In the genomic region with DNA sequence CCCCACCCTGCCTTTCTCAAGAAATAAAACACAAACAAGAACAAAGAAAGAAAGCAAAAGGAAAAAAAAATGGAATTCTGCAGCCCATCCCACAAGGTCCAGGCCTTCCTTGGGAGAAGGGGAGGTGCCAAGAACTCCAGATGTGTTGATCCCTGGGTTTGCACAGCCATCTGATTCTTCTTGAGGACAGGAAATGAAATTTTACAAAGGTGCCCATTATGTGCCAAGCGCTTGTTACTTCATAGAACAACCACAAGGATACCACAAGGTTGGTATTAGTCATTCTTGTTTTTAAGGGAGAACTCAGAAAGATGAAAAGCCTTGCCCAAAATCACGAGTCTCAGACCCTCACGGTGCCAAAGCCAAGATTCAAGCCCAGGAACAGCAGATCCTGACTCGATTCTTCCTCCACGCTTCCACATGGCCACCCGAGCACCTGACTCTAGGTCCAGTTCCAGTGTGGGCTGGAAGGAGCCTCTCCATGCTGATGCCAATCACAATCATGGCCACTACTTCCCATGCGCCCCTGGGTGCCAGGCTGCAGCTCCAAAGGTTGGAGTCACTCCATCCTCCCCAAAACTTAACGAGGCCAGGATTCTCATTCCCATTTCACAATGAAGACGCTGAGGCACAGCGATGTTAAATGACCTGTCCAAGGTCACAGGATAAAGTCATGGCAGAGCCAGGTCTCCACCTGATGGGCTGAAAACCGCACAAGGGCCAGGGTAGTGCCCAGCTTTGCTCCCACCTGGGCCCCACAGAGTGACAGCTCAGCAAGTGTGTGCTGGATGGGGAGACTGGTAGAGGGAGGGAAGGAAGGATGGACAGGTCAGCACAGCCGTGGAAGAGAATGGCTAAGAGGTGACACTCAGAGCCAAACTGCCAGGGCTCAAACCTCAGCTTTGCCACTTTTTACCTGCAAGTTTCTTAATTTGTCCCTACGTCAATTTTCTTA, we compare ENCODE assay signal across 10 cellular contexts.
DNase-seq lines count a peak whose midpoint lies in the region; ATAC-seq and TF ChIP-seq lines count a peak whose summit lies in the region.
"Had no signal": no experiment of that assay in that cellular context is flagged by ENCODE, and none has a peak within 500 bp of the region (broad histone marks: within the 10 kb centered on the region; RNA-seq: fewer than 3 reads in every experiment).

No MANE protein-coding gene starts in this region.

- H4K91ac ChIP-seq in H9 (ENCODE audit: insufficient read length, low read depth, low read length), result no peak overlapping the region

- H3K27ac Mint-ChIP-seq in H9, result peak overlapping the region in 1 of 3 experiments; percentile 62; a peak in 1 of 7 replicates
- H3K27ac Mint-ChIP-seq in dendritic cell treated with granulocyte-macrophage colony-stimulating factor and Interleukin-4, amounts not matched to agents 40 ng/mL and 50 ng/mL, for 4 days, result peak overlapping the region; percentile 45
- H3K27ac Mint-ChIP-seq: neural progenitor cell; T-helper 2 cell treated with Interferon-gamma antibody and Interleukin-4, amounts not matched to agents 5 μg/mL and 100 μg/mL, for 36 hours had no signal

- DNase-seq in H9 (peak; percentile 19), sigmoid colon (peak; percentile 46), mucosa of descending colon (no peak), HCEC 1CT (no peak)

- no peak overlapping the region for H3T11ph ChIP-seq in H9 (ENCODE audit: low read length)

- no peak overlapping the region for H2BK20ac ChIP-seq in H9 (ENCODE audit: low read depth, low read length, poor library complexity, severe bottlenecking)

- H3K79me2 ChIP-seq in H9 (ENCODE audit: insufficient read depth, low read length), result no peaks in the 10 kb centered on the region
- no peaks in the 10 kb centered on the region for H3K79me2 ChIP-seq in OCI-LY3 (ENCODE audit: low read length)

- no peak overlapping the region for H3K56ac ChIP-seq in H9 (ENCODE audit: insufficient read length, low read depth, low read length)

- no peak overlapping the region for H3K14ac ChIP-seq in H9 (ENCODE audit: insufficient read depth, low read length)

- no peak for TF ChIP-seq EP300 in sigmoid colon (IDR thresholded peaks at IDR 0.05)

- H2BK12ac ChIP-seq in H9 (ENCODE audit: insufficient read length, low read depth, low read length), result no peak overlapping the region

- no peak overlapping the region for H3K4me3 Mint-ChIP-seq in H9
- no peak overlapping the region for H3K4me3 Mint-ChIP-seq in dendritic cell treated with granulocyte-macrophage colony-stimulating factor and Interleukin-4, amounts not matched to agents 40 ng/mL and 50 ng/mL, for 4 days
- H3K4me3 Mint-ChIP-seq: brain; neural progenitor cell; T-helper 2 cell treated with Interferon-gamma antibody and Interleukin-4, amounts not matched to agents 5 μg/mL and 100 μg/mL, for 36 hours had no signal

- H4K20me1 ChIP-seq in H9 (ENCODE audit: control insufficient read depth, insufficient read depth, insufficient read length), result peaks cover 4% of the 10 kb centered on the region
- H4K20me1 ChIP-seq in OCI-LY3 (ENCODE audit: insufficient read depth, low read length), result no peaks in the 10 kb centered on the region

- ATAC-seq in GM21423 (IDR thresholded peaks at IDR 0.05; ENCODE audit: unreplicated experiment), result no peak
- ATAC-seq in mucosa of descending colon, result no peak

- no peak overlapping the region for H4K5ac ChIP-seq in H9 (ENCODE audit: insufficient read length, low read depth, low read length)

- no peaks in the 10 kb centered on the region for H3K36me3 Mint-ChIP-seq in H9 (ENCODE audit: insufficient read depth in 1 of 3, low read depth in 3 of 3)
- no peaks in the 10 kb centered on the region for H3K36me3 Mint-ChIP-seq in dendritic cell treated with granulocyte-macrophage colony-stimulating factor and Interleukin-4, amounts not matched to agents 40 ng/mL and 50 ng/mL, for 4 days (ENCODE audit: low read depth)
- H3K36me3 Mint-ChIP-seq: brain, neural progenitor cell had no signal

- H3K4me3 ChIP-seq in OCI-LY3 (ENCODE audit: low read length), result no peak overlapping the region
- no peak overlapping the region for H3K4me3 ChIP-seq in sigmoid colon
- no peak overlapping the region for H3K4me3 ChIP-seq in mucosa of descending colon
- H3K4me3 ChIP-seq: neural progenitor cell had no signal

- H3K27me3 ChIP-seq in H9 (ENCODE audit: insufficient read depth, low read length) (no peaks in the 10 kb centered on the region), OCI-LY3 (ENCODE audit: low read depth, low read length) (no peaks in the 10 kb centered on the region), sigmoid colon (no peaks in the 10 kb centered on the region)
- H3K27me3 ChIP-seq: neural progenitor cell had no signal

- H3K4me1 Mint-ChIP-seq in H9, result peaks cover 2 to 10% of the 10 kb centered on the region in 2 experiments
- peaks cover 18% of the 10 kb centered on the region for H3K4me1 Mint-ChIP-seq in dendritic cell treated with granulocyte-macrophage colony-stimulating factor and Interleukin-4, amounts not matched to agents 40 ng/mL and 50 ng/mL, for 4 days (ENCODE audit: low read depth)

- no CpG with 5 or more reads among the region's 13 CpGs for WGBS in H9 (ENCODE audit: extremely low coverage, insufficient read length, low lambda C conversion rate)
- WGBS in sigmoid colon, 2 donors, result 84 to 86% methylated on average over 13 of the region's 13 CpGs

- no peak overlapping the region for H3K4ac ChIP-seq in H9 (ENCODE audit: low read depth, low read length)

- TF ChIP-seq CTCF in H9 (conservative IDR thresholded peaks at IDR 0.05) (no peak), OCI-LY3 (IDR thresholded peaks at IDR 0.05; ENCODE audit: low read depth, low read length) (no peak), sigmoid colon (IDR thresholded peaks at IDR 0.05) (no peak), mucosa of descending colon (IDR thresholded peaks at IDR 0.05) (no peak)

- H3K4me2 ChIP-seq in H9 (ENCODE audit: insufficient read depth, insufficient read length, low read length), result no peak overlapping the region
- no peak overlapping the region for H3K4me2 ChIP-seq in OCI-LY3 (ENCODE audit: low read length)
- H3K4me2 ChIP-seq: neural progenitor cell had no signal

- H3K4me1 ChIP-seq in H9 (ENCODE audit: insufficient read depth, low read length), result no peaks in the 10 kb centered on the region
- H3K4me1 ChIP-seq in OCI-LY3 (ENCODE audit: low read length), result peaks cover 22% of the 10 kb centered on the region
- no peaks in the 10 kb centered on the region for H3K4me1 ChIP-seq in sigmoid colon
- H3K4me1 ChIP-seq in mucosa of descending colon (ENCODE audit: low read depth), result peaks cover 3% of the 10 kb centered on the region

- TF ChIP-seq POLR2A in sigmoid colon (IDR thresholded peaks at IDR 0.05), result no peak

- no peak overlapping the region for H3K9ac ChIP-seq in H9 (ENCODE audit: extremely low read depth, insufficient read length, low read length)
- no peak overlapping the region for H3K9ac ChIP-seq in OCI-LY3 (ENCODE audit: low read length)
- H3K9ac ChIP-seq: neural progenitor cell had no signal

- no peak overlapping the region for H3K18ac ChIP-seq in H9 (ENCODE audit: insufficient read length, low read depth, low read length)

- H3K36me3 ChIP-seq in OCI-LY3 (replicated peaks; ENCODE audit: low read depth, low read length), result no peaks in the 10 kb centered on the region
- H3K36me3 ChIP-seq in sigmoid colon, result no peaks in the 10 kb centered on the region
- no peaks in the 10 kb centered on the region for H3K36me3 ChIP-seq in mucosa of descending colon (ENCODE audit: low read depth)
- H3K36me3 ChIP-seq: neural progenitor cell had no signal

- no peaks in the 10 kb centered on the region for H3K23me2 ChIP-seq in H9 (ENCODE audit: insufficient read length, low read depth, low read length, poor library complexity, severe bottlenecking)

- intact Hi-C loops in dendritic cell treated with granulocyte-macrophage colony-stimulating factor and Interleukin-4, amounts not matched to agents 40 ng/mL and 50 ng/mL, for 4 days (cut with micrococcal nuclease), result loop anchor here (2.0 to 10.0 kb wide), 4 partner anchors 221 to 1847 kb away; no protein-coding TSS in a partner anchor
- intact Hi-C loops in sigmoid colon (cut with DNase I) (loop anchor here (5.0 kb wide), 2 partner anchors 1075 to 1695 kb away; no protein-coding TSS in a partner anchor), mucosa of descending colon (cut with DNase I, micrococcal nuclease) (loop anchor here in 1 of 2 donors (10.0 kb wide), 1 partner anchor 1697 kb away; no protein-coding TSS in a partner anchor)

- no peak overlapping the region for H2AFZ ChIP-seq in H9 (ENCODE audit: low read length)
- H2AFZ ChIP-seq in OCI-LY3 (ENCODE audit: low read depth, low read length), result 0 out of 2 replicates have a peak overlapping the region, but pooled peaks have one; percentile 72

- no peak overlapping the region for H4K8ac ChIP-seq in H9 (replicated peaks; ENCODE audit: insufficient read length, low read depth, low read length)

- H2AK5ac ChIP-seq in H9 (ENCODE audit: insufficient read length, low read length), result no peak overlapping the region

- H3K79me1 ChIP-seq in H9 (ENCODE audit: insufficient read depth, low read depth, low read length, poor library complexity, severe bottlenecking), result no peaks in the 10 kb centered on the region

- H3K9me3 Mint-ChIP-seq in H9, result no peaks in the 10 kb centered on the region
- H3K9me3 Mint-ChIP-seq in dendritic cell treated with granulocyte-macrophage colony-stimulating factor and Interleukin-4, amounts not matched to agents 40 ng/mL and 50 ng/mL, for 4 days, result no peaks in the 10 kb centered on the region
- H3K9me3 Mint-ChIP-seq: neural progenitor cell; T-helper 2 cell treated with Interferon-gamma antibody and Interleukin-4, amounts not matched to agents 5 μg/mL and 100 μg/mL, for 36 hours had no signal

- no peak overlapping the region for H2BK5ac ChIP-seq in H9 (ENCODE audit: insufficient read length, low read length)

- H2BK120ac ChIP-seq in H9 (ENCODE audit: low read depth, low read length, poor library complexity, severe bottlenecking), result no peak overlapping the region

- H3K9me3 ChIP-seq in H9 (ENCODE audit: control insufficient read depth, low read depth, low read length) (no peaks in the 10 kb centered on the region), OCI-LY3 (ENCODE audit: insufficient read depth, low read length) (no peaks in the 10 kb centered on the region), sigmoid colon (no peaks in the 10 kb centered on the region), mucosa of descending colon (no peaks in the 10 kb centered on the region)

- no peak overlapping the region for H2BK15ac ChIP-seq in H9 (ENCODE audit: low read depth, low read length)

- no peak overlapping the region for H3K27ac ChIP-seq in H9 (ENCODE audit: insufficient read length, low read depth, low read length)
- H3K27ac ChIP-seq in OCI-LY3 (ENCODE audit: low read length), result no peak overlapping the region
- H3K27ac ChIP-seq in sigmoid colon, result no peak overlapping the region
- H3K27ac ChIP-seq: neural progenitor cell had no signal

- H3K27me3 Mint-ChIP-seq in H9 (ENCODE audit: low read depth), result no peaks in the 10 kb centered on the region; the same call in none of the 2 replicates
- H3K27me3 Mint-ChIP-seq in dendritic cell treated with granulocyte-macrophage colony-stimulating factor and Interleukin-4, amounts not matched to agents 40 ng/mL and 50 ng/mL, for 4 days, result peaks cover 3% of the 10 kb centered on the region

- H3K23ac ChIP-seq in H9 (ENCODE audit: insufficient read length, low read depth, low read length), result no peak overlapping the region

Comparison
In these comparisons a context has a peak if more than half of its experiments do, and no peak if none do; other contexts are left out.
1. DNase-seq: peak in H9 (single experiment) and sigmoid colon (single experiment); none in mucosa of descending colon (0 of 3) and HCEC 1CT (single experiment).